Comparison of ENCODE assay signal across 17 cellular contexts in genomic region chr18:26941608-26942007, GRCh38.
A peak's percentile ranks its signal among the peaks of the same experiment; 100 is the strongest.
DNase-seq lines count a peak whose midpoint lies in the region; ATAC-seq and TF ChIP-seq lines count a peak whose summit lies in the region.
"Had no signal": no experiment of that assay in that cellular context is flagged by ENCODE, and none has a peak within 500 bp of the region (broad histone marks: within the 10 kb centered on the region; RNA-seq: fewer than 3 reads in every experiment).

No MANE protein-coding gene starts in this region.

- H3K27me3 ChIP-seq in body of pancreas = no peaks in the 10 kb centered on the region
- no peaks in the 10 kb centered on the region for H3K27me3 ChIP-seq in layer of hippocampus (ENCODE audit: control insufficient read depth, insufficient read depth, low read length)

- H3K9me3 ChIP-seq in body of pancreas = no peaks in the 10 kb centered on the region
- H3K9me3 ChIP-seq: HAP-1 had no signal

- TF ChIP-seq CTCF in body of pancreas (IDR thresholded peaks at IDR 0.05) = no peak

- no peaks in the 10 kb centered on the region for H3K4me1 ChIP-seq in body of pancreas
- H3K4me1 ChIP-seq: HAP-1 had no signal

- no peak for TF ChIP-seq POLR2A in body of pancreas (IDR thresholded peaks at IDR 0.05)

- 32 to 39% methylated on average over 6 of the region's 6 CpGs for WGBS in body of pancreas, 2 donors

- no peaks in the 10 kb centered on the region for H3K36me3 ChIP-seq in body of pancreas (replicated peaks in 1 of 2; ENCODE audit: insufficient read depth in 1 of 2, low read depth in 2 of 2)
- H3K36me3 ChIP-seq: HAP-1 had no signal

- peak; percentile 38 for ATAC-seq in body of pancreas

- H3K27ac ChIP-seq in body of pancreas = peak overlapping the region in 2 of 4 donors; percentile 31 to 57
- H3K27ac ChIP-seq in layer of hippocampus (ENCODE audit: low read depth, low read length) = peak overlapping the region; percentile 39
- H3K27ac ChIP-seq: coronary artery, KMS-11, skin epidermis had no signal

- intact Hi-C loops in body of pancreas (cut with DNase I) = no loop called here

- peak; percentile 25 for DNase-seq in NCI-H1105 (lab: John Stamatoyannopoulos, UW)
- peak in 1 of 4 donors; percentile 17 for DNase-seq in body of pancreas
- DNase-seq in superior temporal gyrus (ENCODE audit: extremely low spot score) = peak; percentile 62
- no peak for DNase-seq in stimulated activated CD4-positive, alpha-beta T cell treated with anti-CD3 and anti-CD28 coated beads, Interleukin-4, amount 100 ng/mL, for 24 hours
- no peak for DNase-seq in stimulated activated CD4-positive, alpha-beta T cell treated with anti-CD3 and anti-CD28 coated beads, Interleukin-4, amount 100 ng/mL, for 4 hours
- no peak for DNase-seq in activated CD4-positive, alpha-beta T cell treated with anti-CD3 and anti-CD28 coated beads for 1 hour
- DNase-seq: activated CD4-positive, alpha-beta T cell treated with anti-CD3 and anti-CD28 coated beads, Interleukin-2, amount 10 ng/mL, durations not matched to agents 24 days and 14 days; activated naive CD4-positive, alpha-beta T cell treated with anti-CD3 and anti-CD28 coated beads for 36 hours; activated T-cell treated with anti-CD3 and anti-CD28 coated beads, Interleukin-2, amount 50 U/mL, for 48 hours; EL; endodermal cell; NCI-H524 treated with DMSO at 0.1 percent for 48 hours had no signal

- no peak overlapping the region for H3K4me3 ChIP-seq in body of pancreas
- H3K4me3 ChIP-seq: coronary artery, HAP-1, skin epidermis had no signal

Comparison
In these comparisons a context has a peak if more than half of its experiments do, and no peak if none do; other contexts are left out.
1. DNase-seq: peak in NCI-H1105 (single experiment) and superior temporal gyrus (single experiment); none in stimulated activated CD4-positive, alpha-beta T cell treated with anti-CD3 and anti-CD28 coated beads, Interleukin-4, amount 100 ng/mL, for 24 hours (single experiment), stimulated activated CD4-positive, alpha-beta T cell treated with anti-CD3 and anti-CD28 coated beads, Interleukin-4, amount 100 ng/mL, for 4 hours (0 of 2) and activated CD4-positive, alpha-beta T cell treated with anti-CD3 and anti-CD28 coated beads for 1 hour (single experiment).